23 cellular contexts compared by ENCODE assay signal in the genomic region with DNA sequence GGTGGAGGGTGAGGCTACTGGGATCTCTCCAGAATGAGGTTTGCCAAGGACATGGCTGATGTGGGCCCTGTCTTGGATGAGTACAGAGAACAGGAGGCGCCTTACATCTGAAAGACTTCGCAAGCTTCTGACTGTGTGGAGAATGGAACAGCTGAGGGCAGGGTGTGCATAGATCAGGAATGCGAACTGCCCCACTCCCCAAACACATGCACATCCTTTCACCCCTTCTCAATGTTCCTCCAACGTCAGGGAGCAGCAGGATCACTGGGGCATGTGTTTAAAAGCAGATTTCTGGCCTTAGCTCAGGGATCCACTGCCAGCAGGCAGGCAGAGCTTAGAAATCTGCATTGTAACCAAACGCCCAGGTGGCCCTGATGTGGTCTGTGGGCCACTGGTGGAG. TPM values are rescaled to one million over a fixed set of nuclear protein-coding genes. Genes with fewer than 3 reads are reported as not detected.
"Had no signal": no experiment of that assay in that cellular context is flagged by ENCODE, and none has a peak within 500 bp of the region (broad histone marks: within the 10 kb centered on the region; RNA-seq: fewer than 3 reads in every experiment).

No MANE protein-coding gene starts in this region.

- H3K27ac ChIP-seq: transverse colon had no signal

- H3K4me1 ChIP-seq: transverse colon had no signal

- ATAC-seq: activated T-cell treated with anti-CD3 and anti-CD28 coated beads, Interleukin-2, amount 50 U/mL, for 72 hours; left ventricle myocardium superior; sciatic nerve; stimulated activated memory B cell treated with anti-CD40 and anti-IgM and Interleukin-4, amounts not matched to agents 10 μg/mL and 1 μg/mL and 100 μg/mL, for 72 hours had no signal

- H3K4me3 ChIP-seq: smooth muscle cell, transverse colon had no signal

- H3K36me3 ChIP-seq: transverse colon had no signal

- H3K4me2 ChIP-seq: smooth muscle cell had no signal

- DNase-seq: activated B cell treated with CpG ODN at 0.5 μM for 24 hours; activated CD4-positive, alpha-beta memory T cell treated with anti-CD3 and anti-CD28 coated beads, Interleukin-2, amount 10 ng/mL, durations not matched to agents 7 days and 5 days; activated CD4-positive, alpha-beta T cell treated with anti-CD3 and anti-CD28 coated beads for 4 hours; activated gamma-delta T cell; activated T-cell treated with anti-CD3 and anti-CD28 coated beads, Interleukin-2, amount 50 U/mL, for 72 hours; aorta; caudate nucleus; dermis blood vessel endothelial cell; effector CD8-positive, alpha-beta T cell; erythroblast; foreskin melanocyte; hippocampal formation; left ventricle myocardium superior; midbrain; occipital lobe; stimulated activated CD4-positive, alpha-beta T cell treated with anti-CD3 and anti-CD28 coated beads, Interleukin-15, amount 100 ng/mL, for 24 hours; T-helper 9 cell; transverse colon had no signal

- FAIRE-seq: islet of Langerhans, urothelium cell line had no signal

RNA-seq across cellular contexts. Expression of a gene that starts 36.5 kb away (rescaled TPM):
- total RNA-seq: activated B cell treated with CpG ODN at 0.5 μM for 24 hours, dermis blood vessel endothelial cell, left ventricle myocardium superior, smooth muscle cell had no signal
- polyA plus RNA-seq: aorta, smooth muscle cell had no signal
